In the genomic region with DNA sequence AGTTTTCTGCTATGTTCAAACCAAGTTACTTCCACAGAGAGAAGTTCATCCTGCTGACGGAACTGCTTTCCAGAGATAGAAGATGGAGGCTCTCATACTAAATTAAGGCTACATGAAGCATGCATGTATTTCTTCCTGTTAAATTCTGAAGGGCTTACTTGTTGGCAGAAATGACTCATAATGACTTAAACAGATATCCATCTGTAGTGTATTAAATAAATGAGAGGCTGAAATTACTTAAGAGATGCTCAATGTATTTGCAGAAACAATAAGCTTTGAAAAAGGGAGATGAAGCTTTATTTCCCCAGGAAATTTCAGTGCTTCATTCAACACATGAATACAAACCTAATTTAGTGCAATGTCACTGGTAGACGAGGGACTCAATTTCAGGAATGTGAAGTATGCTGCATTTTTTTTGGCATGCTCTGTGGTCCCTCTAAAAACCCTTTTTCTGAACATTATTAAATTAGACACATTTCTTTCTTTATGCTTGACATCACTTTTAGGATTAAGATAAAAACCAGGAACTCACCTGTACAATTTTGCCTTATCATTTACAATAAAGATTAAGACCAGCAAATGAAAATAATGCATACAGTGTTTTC, we compare ENCODE assay signal across 1 cellular context.
TF ChIP-seq lines count a peak whose summit lies in the region.

No MANE protein-coding gene starts in this region.

TF ChIP-seq in GM23338, 12 proteins besides CTCF, POLR2A, EP300 and RAD21:
- TF ChIP-seq ZNF331 (CRISPR knock-in tag; IDR thresholded peaks at IDR 0.05; ENCODE audit: low read depth) (no peak), POLR2AphosphoS5 (IDR thresholded peaks at IDR 0.05; ENCODE audit: low read depth) (no peak), STAT1 (IDR thresholded peaks at IDR 0.05; ENCODE audit: unreplicated experiment) (no peak), ETS1 (IDR thresholded peaks at IDR 0.05) (no peak), EZH2 (IDR thresholded peaks at IDR 0.05; ENCODE audit: low read depth, unreplicated experiment) (no peak), NANOG (IDR thresholded peaks at IDR 0.05; ENCODE audit: borderline replicate concordance) (no peak), ZNF114 (CRISPR knock-in tag; IDR thresholded peaks at IDR 0.05) (no peak), CREB1 (CRISPR knock-in tag; IDR thresholded peaks at IDR 0.05; ENCODE audit: low read depth) (no peak), JUNB (IDR thresholded peaks at IDR 0.05; ENCODE audit: unreplicated experiment) (no peak), EZH2phosphoT487 (IDR thresholded peaks at IDR 0.05; ENCODE audit: unreplicated experiment) (no peak)
- TF ChIP-seq, protein P1, sequence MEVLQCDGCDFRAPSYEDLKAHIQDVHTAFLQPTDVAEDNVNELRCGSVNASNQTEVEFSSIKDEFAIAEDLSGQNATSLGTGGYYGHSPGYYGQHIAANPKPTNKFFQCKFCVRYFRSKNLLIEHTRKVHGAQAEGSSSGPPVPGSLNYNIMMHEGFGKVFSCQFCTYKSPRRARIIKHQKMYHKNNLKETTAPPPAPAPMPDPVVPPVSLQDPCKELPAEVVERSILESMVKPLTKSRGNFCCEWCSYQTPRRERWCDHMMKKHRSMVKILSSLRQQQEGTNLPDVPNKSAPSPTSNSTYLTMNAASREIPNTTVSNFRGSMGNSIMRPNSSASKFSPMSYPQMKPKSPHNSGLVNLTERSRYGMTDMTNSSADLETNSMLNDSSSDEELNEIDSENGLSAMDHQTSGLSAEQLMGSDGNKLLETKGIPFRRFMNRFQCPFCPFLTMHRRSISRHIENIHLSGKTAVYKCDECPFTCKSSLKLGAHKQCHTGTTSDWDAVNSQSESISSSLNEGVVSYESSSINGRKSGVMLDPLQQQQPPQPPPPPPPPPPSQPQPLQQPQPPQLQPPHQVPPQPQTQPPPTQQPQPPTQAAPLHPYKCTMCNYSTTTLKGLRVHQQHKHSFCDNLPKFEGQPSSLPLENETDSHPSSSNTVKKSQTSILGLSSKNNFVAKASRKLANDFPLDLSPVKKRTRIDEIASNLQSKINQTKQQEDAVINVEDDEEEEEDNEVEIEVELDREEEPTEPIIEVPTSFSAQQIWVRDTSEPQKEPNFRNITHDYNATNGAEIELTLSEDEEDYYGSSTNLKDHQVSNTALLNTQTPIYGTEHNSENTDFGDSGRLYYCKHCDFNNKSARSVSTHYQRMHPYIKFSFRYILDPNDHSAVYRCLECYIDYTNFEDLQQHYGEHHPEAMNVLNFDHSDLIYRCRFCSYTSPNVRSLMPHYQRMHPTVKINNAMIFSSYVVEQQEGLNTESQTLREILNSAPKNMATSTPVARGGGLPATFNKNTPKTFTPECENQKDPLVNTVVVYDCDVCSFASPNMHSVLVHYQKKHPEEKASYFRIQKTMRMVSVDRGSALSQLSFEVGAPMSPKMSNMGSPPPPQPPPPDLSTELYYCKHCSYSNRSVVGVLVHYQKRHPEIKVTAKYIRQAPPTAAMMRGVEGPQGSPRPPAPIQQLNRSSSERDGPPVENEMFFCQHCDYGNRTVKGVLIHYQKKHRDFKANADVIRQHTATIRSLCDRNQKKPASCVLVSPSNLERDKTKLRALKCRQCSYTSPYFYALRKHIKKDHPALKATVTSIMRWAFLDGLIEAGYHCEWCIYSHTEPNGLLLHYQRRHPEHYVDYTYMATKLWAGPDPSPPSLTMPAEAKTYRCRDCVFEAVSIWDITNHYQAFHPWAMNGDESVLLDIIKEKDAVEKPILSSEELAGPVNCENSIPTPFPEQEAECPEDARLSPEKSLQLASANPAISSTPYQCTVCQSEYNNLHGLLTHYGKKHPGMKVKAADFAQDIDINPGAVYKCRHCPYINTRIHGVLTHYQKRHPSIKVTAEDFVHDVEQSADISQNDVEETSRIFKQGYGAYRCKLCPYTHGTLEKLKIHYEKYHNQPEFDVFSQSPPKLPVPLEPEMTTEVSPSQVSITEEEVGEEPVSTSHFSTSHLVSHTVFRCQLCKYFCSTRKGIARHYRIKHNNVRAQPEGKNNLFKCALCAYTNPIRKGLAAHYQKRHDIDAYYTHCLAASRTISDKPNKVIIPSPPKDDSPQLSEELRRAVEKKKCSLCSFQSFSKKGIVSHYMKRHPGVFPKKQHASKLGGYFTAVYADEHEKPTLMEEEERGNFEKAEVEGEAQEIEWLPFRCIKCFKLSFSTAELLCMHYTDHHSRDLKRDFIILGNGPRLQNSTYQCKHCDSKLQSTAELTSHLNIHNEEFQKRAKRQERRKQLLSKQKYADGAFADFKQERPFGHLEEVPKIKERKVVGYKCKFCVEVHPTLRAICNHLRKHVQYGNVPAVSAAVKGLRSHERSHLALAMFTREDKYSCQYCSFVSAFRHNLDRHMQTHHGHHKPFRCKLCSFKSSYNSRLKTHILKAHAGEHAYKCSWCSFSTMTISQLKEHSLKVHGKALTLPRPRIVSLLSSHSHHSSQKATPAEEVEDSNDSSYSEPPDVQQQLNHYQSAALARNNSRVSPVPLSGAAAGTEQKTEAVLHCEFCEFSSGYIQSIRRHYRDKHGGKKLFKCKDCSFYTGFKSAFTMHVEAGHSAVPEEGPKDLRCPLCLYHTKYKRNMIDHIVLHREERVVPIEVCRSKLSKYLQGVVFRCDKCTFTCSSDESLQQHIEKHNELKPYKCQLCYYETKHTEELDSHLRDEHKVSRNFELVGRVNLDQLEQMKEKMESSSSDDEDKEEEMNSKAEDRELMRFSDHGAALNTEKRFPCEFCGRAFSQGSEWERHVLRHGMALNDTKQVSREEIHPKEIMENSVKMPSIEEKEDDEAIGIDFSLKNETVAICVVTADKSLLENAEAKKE (CRISPR knock-in tag; IDR thresholded peaks at IDR 0.05) = no peak
- TF ChIP-seq, protein P2, sequence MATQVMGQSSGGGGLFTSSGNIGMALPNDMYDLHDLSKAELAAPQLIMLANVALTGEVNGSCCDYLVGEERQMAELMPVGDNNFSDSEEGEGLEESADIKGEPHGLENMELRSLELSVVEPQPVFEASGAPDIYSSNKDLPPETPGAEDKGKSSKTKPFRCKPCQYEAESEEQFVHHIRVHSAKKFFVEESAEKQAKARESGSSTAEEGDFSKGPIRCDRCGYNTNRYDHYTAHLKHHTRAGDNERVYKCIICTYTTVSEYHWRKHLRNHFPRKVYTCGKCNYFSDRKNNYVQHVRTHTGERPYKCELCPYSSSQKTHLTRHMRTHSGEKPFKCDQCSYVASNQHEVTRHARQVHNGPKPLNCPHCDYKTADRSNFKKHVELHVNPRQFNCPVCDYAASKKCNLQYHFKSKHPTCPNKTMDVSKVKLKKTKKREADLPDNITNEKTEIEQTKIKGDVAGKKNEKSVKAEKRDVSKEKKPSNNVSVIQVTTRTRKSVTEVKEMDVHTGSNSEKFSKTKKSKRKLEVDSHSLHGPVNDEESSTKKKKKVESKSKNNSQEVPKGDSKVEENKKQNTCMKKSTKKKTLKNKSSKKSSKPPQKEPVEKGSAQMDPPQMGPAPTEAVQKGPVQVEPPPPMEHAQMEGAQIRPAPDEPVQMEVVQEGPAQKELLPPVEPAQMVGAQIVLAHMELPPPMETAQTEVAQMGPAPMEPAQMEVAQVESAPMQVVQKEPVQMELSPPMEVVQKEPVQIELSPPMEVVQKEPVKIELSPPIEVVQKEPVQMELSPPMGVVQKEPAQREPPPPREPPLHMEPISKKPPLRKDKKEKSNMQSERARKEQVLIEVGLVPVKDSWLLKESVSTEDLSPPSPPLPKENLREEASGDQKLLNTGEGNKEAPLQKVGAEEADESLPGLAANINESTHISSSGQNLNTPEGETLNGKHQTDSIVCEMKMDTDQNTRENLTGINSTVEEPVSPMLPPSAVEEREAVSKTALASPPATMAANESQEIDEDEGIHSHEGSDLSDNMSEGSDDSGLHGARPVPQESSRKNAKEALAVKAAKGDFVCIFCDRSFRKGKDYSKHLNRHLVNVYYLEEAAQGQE (IDR thresholded peaks at IDR 0.05; ENCODE audit: unreplicated experiment) = no peak
